Comparison of ENCODE assay signal across 23 cellular contexts in genomic region chr6:166221040-166221439, GRCh38. TPM values are rescaled to one million over a fixed set of nuclear protein-coding genes. Genes with fewer than 3 reads are reported as not detected.
DNase-seq lines count a peak whose midpoint lies in the region; ATAC-seq and TF ChIP-seq lines count a peak whose summit lies in the region.
"Had no signal": no experiment of that assay in that cellular context is flagged by ENCODE, and none has a peak within 500 bp of the region (broad histone marks: within the 10 kb centered on the region; RNA-seq: fewer than 3 reads in every experiment).

No MANE protein-coding gene starts in this region.

- no peaks in the 10 kb centered on the region for H3K9me2 ChIP-seq in PC-3 (replicated peaks; ENCODE audit: low read length)

- POLR2A ChIA-PET in activated CD4-positive, alpha-beta memory T cell treated with anti-CD3 and anti-CD28 coated beads for 36 hours (lab: Charles Lee) = no interaction called here
- POLR2A ChIA-PET in PC-3 (lab: Charles Lee; ENCODE audit: unreplicated experiment) = no interaction called here

- no peak for ATAC-seq in PC-3
- no peak for ATAC-seq in GM21825 (IDR thresholded peaks at IDR 0.05; ENCODE audit: unreplicated experiment)
- ATAC-seq: Panc1 had no signal

- H4K20me1 ChIP-seq in PC-3 (ENCODE audit: low read length) = no peaks in the 10 kb centered on the region

- no peak for TF ChIP-seq CTCF in PC-3 (conservative IDR thresholded peaks at IDR 0.05; ENCODE audit: low read depth, low read length)
- no peak for TF ChIP-seq CTCF in BE2C (IDR thresholded peaks at IDR 0.05; ENCODE audit: low read depth, low read length)

- H3K9ac ChIP-seq in PC-3 (ENCODE audit: low read length) = no peak overlapping the region

- peaks cover 34% of the 10 kb centered on the region for H3K27me3 ChIP-seq in PC-3 (ENCODE audit: low read length)
- H3K27me3 ChIP-seq in BE2C = no peaks in the 10 kb centered on the region; the same call in 1 of the 2 replicates

- H3K4me1 ChIP-seq in PC-3 (ENCODE audit: insufficient read depth, low read length) (no peaks in the 10 kb centered on the region), BE2C (no peaks in the 10 kb centered on the region)

- H3K4me1 Mint-ChIP-seq in activated CD4-positive, alpha-beta memory T cell treated with anti-CD3 and anti-CD28 coated beads for 36 hours (ENCODE audit: low read depth) = peaks cover 8% of the 10 kb centered on the region
- H3K4me1 Mint-ChIP-seq: stimulated activated naive B cell treated with anti-CD40 and anti-IgM and Interleukin-4, amounts not matched to agents 10 μg/mL and 1 μg/mL and 100 μg/mL, for 72 hours had no signal

- intact Hi-C loops in activated CD4-positive, alpha-beta memory T cell treated with anti-CD3 and anti-CD28 coated beads for 36 hours (cut with micrococcal nuclease) = no loop called here
- intact Hi-C loops in PC-3 (cut with micrococcal nuclease) = no loop called here

- H3K4me3 Mint-ChIP-seq in activated CD4-positive, alpha-beta memory T cell treated with anti-CD3 and anti-CD28 coated beads for 36 hours = no peak overlapping the region
- H3K4me3 Mint-ChIP-seq: activated T-helper 1 cell treated with anti-CD3 and anti-CD28 coated beads, Interleukin-12 subunit alpha, Interleukin-12 subunit beta, Interleukin-2, Interleukin-4 antibody, amounts not matched to agents 30 ng/mL and 10 ng/mL and 1 ng/mL, durations not matched to agents 14 hours and 24 hours and 36 hours; stimulated activated naive B cell treated with anti-CD40 and anti-IgM and Interleukin-4, amounts not matched to agents 10 μg/mL and 1 μg/mL and 100 μg/mL, for 72 hours had no signal

- H3F3A ChIP-seq in PC-3 (ENCODE audit: low read length, unreplicated experiment) = no peaks in the 10 kb centered on the region

- no peak overlapping the region for H3K27ac ChIP-seq in PC-3 (ENCODE audit: low read length)
- H3K27ac ChIP-seq: hepatocyte, SK-N-MC had no signal

- CTCF ChIA-PET in activated CD4-positive, alpha-beta memory T cell treated with anti-CD3 and anti-CD28 coated beads for 36 hours (lab: Charles Lee) = no interaction called here
- CTCF ChIA-PET in PC-3 (lab: Charles Lee) = no interaction called here

- no peak overlapping the region for H3K27ac Mint-ChIP-seq in activated CD4-positive, alpha-beta memory T cell treated with anti-CD3 and anti-CD28 coated beads for 36 hours
- H3K27ac Mint-ChIP-seq: activated T-helper 1 cell treated with anti-CD3 and anti-CD28 coated beads, Interleukin-12 subunit alpha, Interleukin-12 subunit beta, Interleukin-2, Interleukin-4 antibody, amounts not matched to agents 30 ng/mL and 10 ng/mL and 1 ng/mL, durations not matched to agents 14 hours and 24 hours and 36 hours; stimulated activated naive B cell treated with anti-CD40 and anti-IgM and Interleukin-4, amounts not matched to agents 10 μg/mL and 1 μg/mL and 100 μg/mL, for 72 hours had no signal

- H3K4me3 ChIP-seq in PC-3 (ENCODE audit: low read length) = no peak overlapping the region
- no peak overlapping the region for H3K4me3 ChIP-seq in BE2C (ENCODE audit: low read depth, low read length)
- H3K4me3 ChIP-seq: hepatocyte, SK-N-MC had no signal

- no peak overlapping the region for H2AFZ ChIP-seq in PC-3 (ENCODE audit: low read length)
- H2AFZ ChIP-seq: hepatocyte had no signal

- H3K36me3 ChIP-seq in PC-3 (ENCODE audit: low read depth, low read length) (no peaks in the 10 kb centered on the region), BE2C (no peaks in the 10 kb centered on the region)

- H3K9me3 ChIP-seq in PC-3 (ENCODE audit: low read length) (no peaks in the 10 kb centered on the region), BE2C (no peaks in the 10 kb centered on the region)

- H3K4me2 ChIP-seq in PC-3 (ENCODE audit: low read length) = no peak overlapping the region
- H3K4me2 ChIP-seq: hepatocyte had no signal

- H3K79me2 ChIP-seq in PC-3 (ENCODE audit: low read length) = no peaks in the 10 kb centered on the region
- H3K79me2 ChIP-seq: hepatocyte had no signal

- H3K27me3 Mint-ChIP-seq in activated CD4-positive, alpha-beta memory T cell treated with anti-CD3 and anti-CD28 coated beads for 36 hours = peaks cover 24% of the 10 kb centered on the region

- H3K9me3 Mint-ChIP-seq in activated CD4-positive, alpha-beta memory T cell treated with anti-CD3 and anti-CD28 coated beads for 36 hours = no peaks in the 10 kb centered on the region
- H3K9me3 Mint-ChIP-seq: activated T-helper 1 cell treated with anti-CD3 and anti-CD28 coated beads, Interleukin-12 subunit alpha, Interleukin-12 subunit beta, Interleukin-2, Interleukin-4 antibody, amounts not matched to agents 30 ng/mL and 10 ng/mL and 1 ng/mL, durations not matched to agents 14 hours and 24 hours and 36 hours; stimulated activated naive B cell treated with anti-CD40 and anti-IgM and Interleukin-4, amounts not matched to agents 10 μg/mL and 1 μg/mL and 100 μg/mL, for 72 hours had no signal

- BruUV-seq in PC-3 (replicated peaks; lab: Mats Ljungman, UMichigan) = no TSS peak

- H3K36me3 Mint-ChIP-seq in activated CD4-positive, alpha-beta memory T cell treated with anti-CD3 and anti-CD28 coated beads for 36 hours = no peaks in the 10 kb centered on the region
- H3K36me3 Mint-ChIP-seq: CD4-positive, CD25-positive, alpha-beta regulatory T cell; naive thymus-derived CD8-positive, alpha-beta T cell; stimulated activated naive B cell treated with anti-CD40 and anti-IgM and Interleukin-4, amounts not matched to agents 10 μg/mL and 1 μg/mL and 100 μg/mL, for 72 hours had no signal

- peak; percentile 33 for DNase-seq in activated effector memory CD4-positive, alpha-beta T cell treated with Interleukin-2 at 50 U/mL for 16 hours
- DNase-seq in activated effector memory CD4-positive, alpha-beta T cell treated with anti-CD3 and anti-CD28 coated beads, Interleukin-2, amount 50 U/mL, for 16 hours = no peak
- DNase-seq in M059J (ENCODE audit: low read depth) = peak; percentile 34
- DNase-seq in activated CD4-positive, alpha-beta memory T cell treated with anti-CD3 and anti-CD28 coated beads for 36 hours = peak; percentile 38
- DNase-seq in stimulated activated CD8-positive, alpha-beta memory T cell treated with anti-CD3 and anti-CD28 coated beads, Interleukin-4, amount 100 ng/mL, for 48 hours = peak; percentile 41
- no peak for DNase-seq in PC-3
- no peak for DNase-seq in BE2C
- DNase-seq: IMR-90; NCI-H1092; posterior cingulate gyrus; stimulated activated naive B cell treated with anti-CD40 and anti-IgM and Interleukin-4, amounts not matched to agents 10 μg/mL and 1 μg/mL and 100 μg/mL, for 72 hours; trophoblast cell had no signal

RNA-seq across cellular contexts. Expression of gene TBXT, which starts 53.4 kb away (rescaled TPM):
- total RNA-seq in M059J (2014; rRNA removed; shearing (Covaris generic)) = not detected in 2 replicates
- total RNA-seq in activated CD4-positive, alpha-beta memory T cell treated with anti-CD3 and anti-CD28 coated beads for 36 hours = not detected
- not detected in 2 replicates for total RNA-seq in PC-3 (2014; rRNA removed)
- polyA plus RNA-seq in BE2C (2012; ENCODE audit: insufficient read depth, insufficient read length, low read depth) = 0.60 TPM
- total RNA-seq: activated T-helper 1 cell treated with anti-CD3 and anti-CD28 coated beads, Interleukin-12 subunit alpha, Interleukin-12 subunit beta, Interleukin-2, Interleukin-4 antibody, amounts not matched to agents 30 ng/mL and 10 ng/mL and 1 ng/mL, durations not matched to agents 14 hours and 24 hours and 36 hours; astrocyte; CD4-positive, CD25-positive, alpha-beta regulatory T cell; Daoy; hepatocyte; IMR-90; naive thymus-derived CD8-positive, alpha-beta T cell; skeletal muscle tissue had no signal
- polyA plus RNA-seq: CD4-positive, CD25-positive, alpha-beta regulatory T cell; IMR-90; keratinocyte; naive thymus-derived CD8-positive, alpha-beta T cell had no signal

Comparison
In these comparisons a context has a peak if more than half of its experiments do, and no peak if none do; other contexts are left out.
1. DNase-seq: peak in activated effector memory CD4-positive, alpha-beta T cell treated with Interleukin-2 at 50 U/mL for 16 hours (single experiment), M059J (single experiment), activated CD4-positive, alpha-beta memory T cell treated with anti-CD3 and anti-CD28 coated beads for 36 hours (single experiment) and stimulated activated CD8-positive, alpha-beta memory T cell treated with anti-CD3 and anti-CD28 coated beads, Interleukin-4, amount 100 ng/mL, for 48 hours (single experiment); none in activated effector memory CD4-positive, alpha-beta T cell treated with anti-CD3 and anti-CD28 coated beads, Interleukin-2, amount 50 U/mL, for 16 hours (single experiment), PC-3 (single experiment) and BE2C (single experiment).